Comparison of ENCODE assay signal across 1 cellular context in genomic region chr3:41204369-41204768, GRCh38.
TF ChIP-seq lines count a peak whose summit lies in the region.

No MANE protein-coding gene starts in this region.

TF ChIP-seq in HepG2, 621 proteins besides CTCF, POLR2A, EP300 and RAD21 (continued from another document):
- TF ChIP-seq, protein P1, sequence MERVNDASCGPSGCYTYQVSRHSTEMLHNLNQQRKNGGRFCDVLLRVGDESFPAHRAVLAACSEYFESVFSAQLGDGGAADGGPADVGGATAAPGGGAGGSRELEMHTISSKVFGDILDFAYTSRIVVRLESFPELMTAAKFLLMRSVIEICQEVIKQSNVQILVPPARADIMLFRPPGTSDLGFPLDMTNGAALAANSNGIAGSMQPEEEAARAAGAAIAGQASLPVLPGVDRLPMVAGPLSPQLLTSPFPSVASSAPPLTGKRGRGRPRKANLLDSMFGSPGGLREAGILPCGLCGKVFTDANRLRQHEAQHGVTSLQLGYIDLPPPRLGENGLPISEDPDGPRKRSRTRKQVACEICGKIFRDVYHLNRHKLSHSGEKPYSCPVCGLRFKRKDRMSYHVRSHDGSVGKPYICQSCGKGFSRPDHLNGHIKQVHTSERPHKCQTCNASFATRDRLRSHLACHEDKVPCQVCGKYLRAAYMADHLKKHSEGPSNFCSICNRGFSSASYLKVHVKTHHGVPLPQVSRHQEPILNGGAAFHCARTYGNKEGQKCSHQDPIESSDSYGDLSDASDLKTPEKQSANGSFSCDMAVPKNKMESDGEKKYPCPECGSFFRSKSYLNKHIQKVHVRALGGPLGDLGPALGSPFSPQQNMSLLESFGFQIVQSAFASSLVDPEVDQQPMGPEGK (CRISPR knock-in tag; IDR thresholded peaks at IDR 0.05), result no peak
- TF ChIP-seq ZNF558 (CRISPR knock-in tag; IDR thresholded peaks at IDR 0.05; ENCODE audit: borderline replicate concordance) (no peak), MAF1 (CRISPR knock-in tag; IDR thresholded peaks at IDR 0.05; ENCODE audit: borderline replicate concordance) (no peak), ZNF782 (CRISPR knock-in tag; IDR thresholded peaks at IDR 0.05; ENCODE audit: borderline replicate concordance) (no peak), MXD1 (CRISPR knock-in tag; IDR thresholded peaks at IDR 0.05) (no peak)
- TF ChIP-seq, protein P2, sequence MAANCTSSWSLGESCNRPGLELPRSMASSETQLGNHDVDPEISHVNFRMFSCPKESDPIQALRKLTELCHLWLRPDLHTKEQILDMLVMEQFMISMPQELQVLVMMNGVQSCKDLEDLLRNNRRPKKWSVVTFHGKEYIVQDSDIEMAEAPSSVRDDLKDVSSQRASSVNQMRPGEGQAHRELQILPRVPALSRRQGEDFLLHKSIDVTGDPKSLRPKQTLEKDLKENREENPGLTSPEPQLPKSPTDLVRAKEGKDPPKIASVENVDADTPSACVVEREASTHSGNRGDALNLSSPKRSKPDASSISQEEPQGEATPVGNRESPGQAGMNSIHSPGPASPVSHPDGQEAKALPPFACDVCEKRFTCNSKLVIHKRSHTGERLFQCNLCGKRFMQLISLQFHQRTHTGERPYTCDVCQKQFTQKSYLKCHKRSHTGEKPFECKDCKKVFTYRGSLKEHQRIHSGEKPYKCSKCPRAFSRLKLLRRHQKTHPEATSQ (CRISPR knock-in tag; IDR thresholded peaks at IDR 0.05; ENCODE audit: borderline replicate concordance), result no peak
